ENCODE assay signal across 12 cellular contexts in the genomic region with DNA sequence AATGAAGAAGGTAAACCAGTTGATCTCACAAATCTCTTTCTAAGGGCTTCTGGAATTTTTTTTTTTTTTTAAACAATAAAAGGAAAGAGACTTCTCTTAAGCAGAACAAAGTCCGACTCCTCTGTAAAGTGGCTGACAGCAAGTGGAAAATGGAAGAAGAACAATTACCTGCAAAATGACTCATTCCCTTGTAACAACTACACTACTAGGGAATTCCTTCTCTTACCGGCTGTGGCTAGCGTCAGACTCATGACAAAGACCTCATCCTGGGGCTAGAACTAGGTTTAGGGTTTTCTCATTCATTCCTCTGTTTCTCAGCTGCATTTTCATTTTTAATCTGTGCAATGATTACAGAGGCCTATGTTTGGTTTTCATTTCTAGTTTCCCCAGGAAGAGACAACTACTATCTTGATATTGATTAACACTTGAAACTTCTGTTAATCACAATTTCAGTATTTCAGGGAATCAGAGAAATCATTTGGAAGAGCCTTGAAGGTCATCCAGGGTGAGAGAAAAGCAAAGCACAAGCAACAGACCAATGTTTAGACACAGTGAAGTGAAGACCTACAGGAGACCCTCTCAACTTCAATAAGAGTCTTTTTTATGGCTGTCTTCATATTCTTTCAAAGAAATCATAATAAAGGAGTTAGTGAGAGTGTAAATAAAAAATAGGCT.
DNase-seq lines count a peak whose midpoint lies in the region; ATAC-seq and TF ChIP-seq lines count a peak whose summit lies in the region.
"Had no signal": no experiment of that assay in that cellular context is flagged by ENCODE, and none has a peak within 500 bp of the region (broad histone marks: within the 10 kb centered on the region; RNA-seq: fewer than 3 reads in every experiment).

No MANE protein-coding gene starts in this region.

- peaks cover 31 to 65% of the 10 kb centered on the region in 2 donors for H3K36me3 Mint-ChIP-seq in activated naive CD4-positive, alpha-beta T cell treated with anti-CD3 and anti-CD28 coated beads, Interleukin-2, amount 50 U/mL, for 72 hours
- peaks cover 6% of the 10 kb centered on the region for H3K36me3 Mint-ChIP-seq in Calu3 (ENCODE audit: insufficient read depth, unreplicated experiment)

- ATAC-seq in activated naive CD4-positive, alpha-beta T cell treated with anti-CD3 and anti-CD28 coated beads, Interleukin-2, amount 50 U/mL, for 72 hours: peak; percentile 96 to 97
- no peak for ATAC-seq in HG02938 (IDR thresholded peaks at IDR 0.05; ENCODE audit: unreplicated experiment)
- ATAC-seq: HCT116 had no signal

- CTCF ChIA-PET in Calu3 (lab: Charles Lee): no interaction called here

- H3K27ac Mint-ChIP-seq in activated naive CD4-positive, alpha-beta T cell treated with anti-CD3 and anti-CD28 coated beads, Interleukin-2, amount 50 U/mL, for 72 hours: peak overlapping the region; percentile 67 to 88
- no peak overlapping the region for H3K27ac Mint-ChIP-seq in Calu3 (ENCODE audit: unreplicated experiment)

- no peak overlapping the region for H3K4me3 ChIP-seq in mesodermal cell (ENCODE audit: extremely low read depth, insufficient read depth, low read length, poor library complexity, severe bottlenecking)

- intact Hi-C loops in Calu3 (cut with micrococcal nuclease; ENCODE audit: unreplicated experiment): no loop called here

- 30% methylated on average over 2 of the region's 3 CpGs; no CpG with 5 or more reads in 1 of the 2 experiments for WGBS in mesodermal cell (ENCODE audit: insufficient coverage in 2 of 2), 2 experiments

- H3K9me3 ChIP-seq in mesodermal cell (ENCODE audit: control insufficient read depth, low read length): no peaks in the 10 kb centered on the region

- peaks cover 15% of the 10 kb centered on the region for H3K4me1 Mint-ChIP-seq in Calu3 (ENCODE audit: low read depth, unreplicated experiment)

- peaks cover 0 to 19% of the 10 kb centered on the region in 2 donors for H3K9me3 Mint-ChIP-seq in activated naive CD4-positive, alpha-beta T cell treated with anti-CD3 and anti-CD28 coated beads, Interleukin-2, amount 50 U/mL, for 72 hours
- no peaks in the 10 kb centered on the region for H3K9me3 Mint-ChIP-seq in Calu3 (ENCODE audit: low read depth, unreplicated experiment)

- no TSS peak for BruUV-seq in Calu3 (replicated peaks; lab: Mats Ljungman, UMichigan)

- H3K4me1 ChIP-seq in mesodermal cell (ENCODE audit: control insufficient read depth, insufficient read depth, low read length, poor library complexity, severe bottlenecking): no peaks in the 10 kb centered on the region

- no peak overlapping the region for H3K4me3 Mint-ChIP-seq in Calu3 (ENCODE audit: low read depth, unreplicated experiment)
- H3K4me3 Mint-ChIP-seq: brain had no signal

- peaks cover 11% of the 10 kb centered on the region for H3K36me3 ChIP-seq in mesodermal cell (ENCODE audit: control insufficient read depth, insufficient read depth, low read length)

- TF ChIP-seq CTCF in Calu3 (IDR thresholded peaks at IDR 0.05; ENCODE audit: unreplicated experiment): no peak

- H3K27ac ChIP-seq in mesodermal cell (ENCODE audit: low read depth, low read length, severe bottlenecking): peak overlapping the region; percentile 43
- H3K27ac ChIP-seq: C4-2B had no signal

- no peaks in the 10 kb centered on the region for H3K27me3 Mint-ChIP-seq in Calu3 (ENCODE audit: unreplicated experiment)
- H3K27me3 Mint-ChIP-seq: brain had no signal

- DNase-seq in A172 (ENCODE audit: low spot score): peak; percentile 38
- DNase-seq in M059J (ENCODE audit: low read depth): peak; percentile 74
- no peak for DNase-seq in activated naive CD4-positive, alpha-beta T cell treated with anti-CD3 and anti-CD28 coated beads, Interleukin-2, amount 50 U/mL, for 72 hours (ENCODE audit: low spot score in 2 of 2)
- DNase-seq in Calu3: no peak
- DNase-seq in anterior cingulate cortex (lab: John Stamatoyannopoulos, UW): no peak
- DNase-seq in NCI-H1436 treated with DMSO at 0.1 percent for 48 hours (lab: John Stamatoyannopoulos, UW): no peak
- DNase-seq: NCI-H524 had no signal

Comparison
In these comparisons a context has a peak if more than half of its experiments do, and no peak if none do; other contexts are left out.
1. DNase-seq: peak in A172 (single experiment) and M059J (single experiment); none in activated naive CD4-positive, alpha-beta T cell treated with anti-CD3 and anti-CD28 coated beads, Interleukin-2, amount 50 U/mL, for 72 hours (0 of 2), Calu3 (single experiment), anterior cingulate cortex (0 of 58) and NCI-H1436 treated with DMSO at 0.1 percent for 48 hours (single experiment).